ENCODE assay signal across 7 cellular contexts in the genomic region with DNA sequence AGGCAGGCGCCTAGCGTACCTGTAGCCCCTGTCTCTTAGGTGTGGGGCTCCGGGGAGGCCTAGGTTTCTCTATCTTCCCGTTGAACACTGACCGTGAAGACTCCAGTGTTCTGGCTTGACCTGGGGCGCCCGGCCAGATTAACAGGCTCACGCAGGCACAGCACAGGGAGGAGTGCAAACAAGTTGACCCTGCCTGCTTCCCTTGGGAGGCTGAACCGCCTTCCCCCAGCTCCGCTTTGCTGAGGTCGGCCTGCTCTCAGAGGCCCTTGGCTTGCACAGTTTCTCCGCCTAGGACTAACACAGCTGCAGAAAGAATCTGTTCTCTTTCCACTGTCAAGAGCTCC. TPM values are rescaled to one million over a fixed set of nuclear protein-coding genes. Genes with fewer than 3 reads are reported as not detected.
DNase-seq lines count a peak whose midpoint lies in the region; ATAC-seq and TF ChIP-seq lines count a peak whose summit lies in the region.

No MANE protein-coding gene starts in this region.

- POLR2A ChIA-PET in activated CD8-positive, alpha-beta T cell treated with anti-CD3 and anti-CD28 coated beads, Interleukin-2, amount 10 ng/mL, durations not matched to agents 7 days and 5 days (lab: Charles Lee) = interaction anchor here (1.0 to 2.5 kb wide), 5 partner anchors 10 to 344 kb away, joined by 3 to 51 read pairs (median 12); a partner anchor contains a TSS

- H3K4me3 Mint-ChIP-seq in activated CD8-positive, alpha-beta T cell treated with anti-CD3 and anti-CD28 coated beads, Interleukin-2, amount 10 ng/mL, durations not matched to agents 7 days and 5 days = peak overlapping the region; percentile 79
- H3K4me3 Mint-ChIP-seq in glutamatergic neuron (ENCODE audit: unreplicated experiment) = peak overlapping the region; percentile 88

- CTCF ChIA-PET in activated CD8-positive, alpha-beta T cell treated with anti-CD3 and anti-CD28 coated beads, Interleukin-2, amount 10 ng/mL, durations not matched to agents 7 days and 5 days (lab: Charles Lee) = interaction anchor here (1.0 to 4.2 kb wide), 6 partner anchors 12 to 345 kb away, joined by 3 to 23 read pairs (median 11); a partner anchor contains a TSS

- H3K27ac Mint-ChIP-seq in activated CD8-positive, alpha-beta T cell treated with anti-CD3 and anti-CD28 coated beads, Interleukin-2, amount 10 ng/mL, durations not matched to agents 7 days and 5 days = no peak overlapping the region
- H3K27ac Mint-ChIP-seq in glutamatergic neuron (ENCODE audit: unreplicated experiment) = peak overlapping the region; percentile 76

- H3K9me3 Mint-ChIP-seq in activated CD8-positive, alpha-beta T cell treated with anti-CD3 and anti-CD28 coated beads, Interleukin-2, amount 10 ng/mL, durations not matched to agents 7 days and 5 days (ENCODE audit: insufficient read depth) = no peaks in the 10 kb centered on the region
- H3K9me3 Mint-ChIP-seq in glutamatergic neuron (ENCODE audit: unreplicated experiment) = peaks cover 4% of the 10 kb centered on the region

- peaks cover 25% of the 10 kb centered on the region for H3K36me3 Mint-ChIP-seq in activated CD8-positive, alpha-beta T cell treated with anti-CD3 and anti-CD28 coated beads, Interleukin-2, amount 10 ng/mL, durations not matched to agents 7 days and 5 days (ENCODE audit: low read depth)
- H3K36me3 Mint-ChIP-seq in glutamatergic neuron (ENCODE audit: unreplicated experiment) = no peaks in the 10 kb centered on the region

- no peak for TF ChIP-seq CTCF in glutamatergic neuron (IDR thresholded peaks at IDR 0.05; ENCODE audit: partially characterized antibody, unreplicated experiment)

- no peaks in the 10 kb centered on the region for H3K27me3 Mint-ChIP-seq in activated CD8-positive, alpha-beta T cell treated with anti-CD3 and anti-CD28 coated beads, Interleukin-2, amount 10 ng/mL, durations not matched to agents 7 days and 5 days (ENCODE audit: low read depth)
- H3K27me3 Mint-ChIP-seq in glutamatergic neuron (ENCODE audit: unreplicated experiment) = no peaks in the 10 kb centered on the region

- H3K4me1 Mint-ChIP-seq in activated CD8-positive, alpha-beta T cell treated with anti-CD3 and anti-CD28 coated beads, Interleukin-2, amount 10 ng/mL, durations not matched to agents 7 days and 5 days (ENCODE audit: low read depth) = peaks cover 36% of the 10 kb centered on the region
- peaks cover 15% of the 10 kb centered on the region for H3K4me1 Mint-ChIP-seq in glutamatergic neuron (ENCODE audit: low read depth, unreplicated experiment)

- TF ChIP-seq POLR2A in GM18505 (IDR thresholded peaks at IDR 0.05; ENCODE audit: borderline replicate concordance, extremely low read depth, insufficient read depth, insufficient read length) = no peak

- peak; percentile 26 for DNase-seq in activated CD8-positive, alpha-beta T cell treated with anti-CD3 and anti-CD28 coated beads, Interleukin-2, amount 10 ng/mL, durations not matched to agents 7 days and 5 days
- peak; percentile 74 for DNase-seq in glutamatergic neuron
- peak; percentile 59 for DNase-seq in occipital lobe (lab: John Stamatoyannopoulos, UW)
- no peak for DNase-seq in DMS53 treated with DMSO at 0.1 percent for 48 hours (lab: John Stamatoyannopoulos, UW; ENCODE audit: unreplicated experiment)

- ATAC-seq in GM18505 (IDR thresholded peaks at IDR 0.05; ENCODE audit: unreplicated experiment) = peak; percentile 3
- peak; percentile 7 for ATAC-seq in HG03280 (IDR thresholded peaks at IDR 0.05; ENCODE audit: unreplicated experiment)
- ATAC-seq in activated CD8-positive, alpha-beta T cell treated with anti-CD3 and anti-CD28 coated beads, Interleukin-2, amount 10 ng/mL, durations not matched to agents 7 days and 5 days = no peak
- no peak for ATAC-seq in HG03469 (IDR thresholded peaks at IDR 0.05; ENCODE audit: unreplicated experiment)

RNA-seq across cellular contexts. Expression of a gene that starts 0.6 kb away (rescaled TPM):
- total RNA-seq in activated CD8-positive, alpha-beta T cell treated with anti-CD3 and anti-CD28 coated beads, Interleukin-2, amount 10 ng/mL, durations not matched to agents 7 days and 5 days = 10 to 100 TPM; 14.5 to 15.2 TPM
- 45.7 TPM for total RNA-seq in glutamatergic neuron (ENCODE audit: unreplicated experiment)
- 101 TPM for total RNA-seq in occipital lobe

RNA-seq across cellular contexts. Expression of a gene that starts 10.1 kb away (rescaled TPM):
- 100 to 1,000 TPM; 119 to 125 TPM for total RNA-seq in activated CD8-positive, alpha-beta T cell treated with anti-CD3 and anti-CD28 coated beads, Interleukin-2, amount 10 ng/mL, durations not matched to agents 7 days and 5 days
- 403 TPM for total RNA-seq in glutamatergic neuron (ENCODE audit: unreplicated experiment)
- total RNA-seq in occipital lobe = 461 TPM

RNA-seq across cellular contexts. Expression of a gene that starts 35.0 kb away (rescaled TPM):
- 100 to 1,000 TPM; 385 to 389 TPM for total RNA-seq in activated CD8-positive, alpha-beta T cell treated with anti-CD3 and anti-CD28 coated beads, Interleukin-2, amount 10 ng/mL, durations not matched to agents 7 days and 5 days
- total RNA-seq in glutamatergic neuron (ENCODE audit: unreplicated experiment) (114 TPM), occipital lobe (94.8 TPM)

RNA-seq across cellular contexts. Expression of a gene that starts 43.4 kb away (rescaled TPM):
- total RNA-seq in activated CD8-positive, alpha-beta T cell treated with anti-CD3 and anti-CD28 coated beads, Interleukin-2, amount 10 ng/mL, durations not matched to agents 7 days and 5 days = 10 to 100 TPM; 45.5 to 51.0 TPM
- total RNA-seq in glutamatergic neuron (ENCODE audit: unreplicated experiment) = 17.3 TPM
- total RNA-seq in occipital lobe = 28.2 TPM

Comparison
In these comparisons a context has a peak if more than half of its experiments do, and no peak if none do; other contexts are left out.
1. ATAC-seq: peak in GM18505 (single experiment) and HG03280 (single experiment); none in activated CD8-positive, alpha-beta T cell treated with anti-CD3 and anti-CD28 coated beads, Interleukin-2, amount 10 ng/mL, durations not matched to agents 7 days and 5 days (single experiment) and HG03469 (single experiment).